ENCODE assay signal across 1 cellular context in genomic region chr21:41878831-41879189, GRCh38.
TF ChIP-seq lines count a peak whose summit lies in the region.

No MANE protein-coding gene starts in this region.

TF ChIP-seq in SK-N-SH, 30 proteins besides CTCF, POLR2A, EP300 and RAD21 (continued from another document):
- TF ChIP-seq IRF3 (IDR thresholded peaks at IDR 0.05; ENCODE audit: low read depth, low read length) (no peak), SIN3A (IDR thresholded peaks at IDR 0.05; ENCODE audit: borderline replicate concordance, low read depth, low read length) (no peak), ELF1 (IDR thresholded peaks at IDR 0.05) (no peak), PBX3 (IDR thresholded peaks at IDR 0.05) (no peak), REST (IDR thresholded peaks at IDR 0.05; ENCODE audit: low read depth, low read length) (no peak), MXI1 (IDR thresholded peaks at IDR 0.05; ENCODE audit: low read depth, low read length) (no peak), FOXJ3 (CRISPR knock-in tag; IDR thresholded peaks at IDR 0.05) (no peak), CHD2 (IDR thresholded peaks at IDR 0.05; ENCODE audit: low read length, partially characterized antibody) (no peak), RFX5 (IDR thresholded peaks at IDR 0.05; ENCODE audit: low read length) (no peak), USF2 (IDR thresholded peaks at IDR 0.05; ENCODE audit: borderline replicate concordance, low read depth, low read length) (no peak), NFIC (IDR thresholded peaks at IDR 0.05; ENCODE audit: borderline replicate concordance) (no peak), FOSL2 (IDR thresholded peaks at IDR 0.05; ENCODE audit: borderline replicate concordance, low read depth) (no peak)
TF ChIP-seq in SK-N-SH: peak in this region for 2.
